12 cellular contexts compared by ENCODE assay signal in the genomic region with DNA sequence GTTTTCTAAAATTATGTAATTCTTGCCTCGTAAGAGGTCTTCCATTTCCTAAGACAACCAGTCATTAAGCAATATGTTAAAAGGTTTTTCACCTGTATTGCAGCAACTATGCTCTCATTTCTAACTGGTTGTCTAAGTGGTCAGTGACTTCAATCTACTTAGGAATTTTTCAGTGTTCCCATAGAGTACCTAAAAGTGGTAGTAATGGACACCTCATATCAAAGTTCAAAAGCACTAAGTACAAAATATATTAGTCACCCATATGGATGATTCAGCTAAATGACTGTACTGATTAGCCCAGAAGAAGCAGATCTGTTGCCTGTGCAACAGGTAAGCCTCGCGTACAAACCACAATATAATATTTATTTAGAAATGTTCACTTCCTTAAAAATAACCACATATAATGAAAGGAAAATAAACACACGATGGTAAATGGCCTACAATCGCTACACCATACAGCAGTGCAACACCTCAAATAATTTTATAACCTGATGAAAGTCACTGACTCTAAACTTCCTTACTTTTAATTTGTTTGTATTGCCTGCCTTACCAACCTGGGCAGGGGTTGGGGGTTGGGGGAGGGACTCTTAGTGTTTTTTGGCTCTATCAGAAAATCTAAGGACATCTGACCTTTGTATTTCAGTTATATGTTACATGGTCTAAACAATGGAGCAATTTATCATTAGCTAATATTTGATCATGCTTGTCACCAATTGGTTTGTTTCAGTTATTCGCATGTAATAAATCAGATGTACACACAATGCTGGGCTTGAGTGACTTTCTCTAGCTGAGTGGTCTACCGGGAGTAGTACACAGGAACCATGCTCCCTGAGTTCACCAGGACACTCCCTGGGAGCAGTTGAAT.
DNase-seq lines count a peak whose midpoint lies in the region; ATAC-seq and TF ChIP-seq lines count a peak whose summit lies in the region.
"Had no signal": no experiment of that assay in that cellular context is flagged by ENCODE, and none has a peak within 500 bp of the region (broad histone marks: within the 10 kb centered on the region; RNA-seq: fewer than 3 reads in every experiment).

No MANE protein-coding gene starts in this region.

- H3K36me3 ChIP-seq in Peyer's patch, result no peaks in the 10 kb centered on the region
- H3K36me3 ChIP-seq in effector memory CD4-positive, alpha-beta T cell (ENCODE audit: control insufficient read depth, insufficient read depth, low read length), result peaks cover 10% of the 10 kb centered on the region
- H3K36me3 ChIP-seq: colonic mucosa had no signal

- ATAC-seq in activated CD4-positive, CD25-positive, alpha-beta regulatory T cell treated with anti-CD3 and anti-CD28 coated beads, Interleukin-2, amount 50 U/mL, for 24 hours, result peak; percentile 48 to 52
- ATAC-seq in GM18873 (IDR thresholded peaks at IDR 0.05; ENCODE audit: low FRiP score, unreplicated experiment) (no peak), HG03521 (IDR thresholded peaks at IDR 0.05; ENCODE audit: unreplicated experiment) (no peak)

- peak overlapping the region; percentile 44 for H3K27ac Mint-ChIP-seq in progenitor cell of endocrine pancreas

- TF ChIP-seq CTCF in Peyer's patch (IDR thresholded peaks at IDR 0.05), result no peak
- no peak for TF ChIP-seq CTCF in progenitor cell of endocrine pancreas (IDR thresholded peaks at IDR 0.05; ENCODE audit: unreplicated experiment)

- H3K36me3 Mint-ChIP-seq in progenitor cell of endocrine pancreas (ENCODE audit: insufficient read depth), result no peaks in the 10 kb centered on the region

- no peaks in the 10 kb centered on the region for H3K27me3 Mint-ChIP-seq in progenitor cell of endocrine pancreas

- no peak for DNase-seq in activated CD4-positive, CD25-positive, alpha-beta regulatory T cell (lab: John Stamatoyannopoulos, UW)
- DNase-seq in Peyer's patch, result no peak
- DNase-seq in effector memory CD4-positive, alpha-beta T cell, result no peak
- no peak for DNase-seq in progenitor cell of endocrine pancreas (ENCODE audit: low spot score, unreplicated experiment)
- DNase-seq in stimulated activated CD4-positive, alpha-beta T cell treated with anti-CD3 and anti-CD28 coated beads, Interleukin-2, amount 100 ng/mL, for 48 hours, result no peak
- DNase-seq: activated CD4-positive, CD25-positive, alpha-beta regulatory T cell treated with anti-CD3 and anti-CD28 coated beads, Interleukin-2, amount 50 U/mL, for 72 hours; colonic mucosa; NCI-H345 had no signal

- no peak for TF ChIP-seq POLR2A in Peyer's patch (IDR thresholded peaks at IDR 0.05)

- H3K9me3 Mint-ChIP-seq in progenitor cell of endocrine pancreas (ENCODE audit: low read depth), result peaks cover 3% of the 10 kb centered on the region

- no peaks in the 10 kb centered on the region for H3K9me3 ChIP-seq in Peyer's patch
- no peaks in the 10 kb centered on the region for H3K9me3 ChIP-seq in effector memory CD4-positive, alpha-beta T cell (ENCODE audit: control insufficient read depth, low read length)
- H3K9me3 ChIP-seq: colonic mucosa had no signal

- H3K4me3 Mint-ChIP-seq in progenitor cell of endocrine pancreas (ENCODE audit: low read depth), result no peak overlapping the region

- H3K4me3 ChIP-seq in Peyer's patch, result peak overlapping the region in 2 of 4 donors; percentile 23 to 25
- no peak overlapping the region for H3K4me3 ChIP-seq in effector memory CD4-positive, alpha-beta T cell (ENCODE audit: insufficient read depth, low read depth, low read length, poor library complexity, severe bottlenecking)
- H3K4me3 ChIP-seq: colonic mucosa had no signal

- H3K27me3 ChIP-seq in Peyer's patch, result no peaks in the 10 kb centered on the region
- no peaks in the 10 kb centered on the region for H3K27me3 ChIP-seq in effector memory CD4-positive, alpha-beta T cell (replicated peaks; ENCODE audit: control insufficient read depth, insufficient read depth, low read length, poor library complexity, severe bottlenecking)
- H3K27me3 ChIP-seq: colonic mucosa had no signal

- H3K4me1 ChIP-seq in Peyer's patch, result peaks cover 0 to 22% (median 1%) of the 10 kb centered on the region in 4 donors
- H3K4me1 ChIP-seq in effector memory CD4-positive, alpha-beta T cell (ENCODE audit: control insufficient read depth, insufficient read depth, low read length, poor library complexity, severe bottlenecking), result peaks cover 33% of the 10 kb centered on the region
- H3K4me1 ChIP-seq: colonic mucosa had no signal

- peak overlapping the region; percentile 33 to 83 (median 54) for H3K27ac ChIP-seq in Peyer's patch
- H3K27ac ChIP-seq in effector memory CD4-positive, alpha-beta T cell (ENCODE audit: insufficient read depth, low read length, poor library complexity, severe bottlenecking), result peak overlapping the region; percentile 45
- H3K27ac ChIP-seq: colonic mucosa, HL-60 had no signal

- peaks cover 15% of the 10 kb centered on the region for H3K4me1 Mint-ChIP-seq in progenitor cell of endocrine pancreas (ENCODE audit: low read depth)

Comparison
In these comparisons a context has a peak if more than half of its experiments do, and no peak if none do; other contexts are left out.
1. ATAC-seq: peak in activated CD4-positive, CD25-positive, alpha-beta regulatory T cell treated with anti-CD3 and anti-CD28 coated beads, Interleukin-2, amount 50 U/mL, for 24 hours (2 of 2); none in GM18873 (single experiment) and HG03521 (single experiment).